In genomic region chr15:57625703-57626448, GRCh38 we compare ENCODE assay signal across 29 cellular contexts. TPM values are rescaled to one million over a fixed set of nuclear protein-coding genes. Genes with fewer than 3 reads are reported as not detected.
"Had no signal": no experiment of that assay in that cellular context is flagged by ENCODE, and none has a peak within 500 bp of the region (broad histone marks: within the 10 kb centered on the region; RNA-seq: fewer than 3 reads in every experiment).

No MANE protein-coding gene starts in this region.

- ATAC-seq: activated naive CD4-positive, alpha-beta T cell treated with anti-CD3 and anti-CD28 coated beads, Interleukin-2, amount 50 U/mL, for 72 hours; activated naive CD8-positive, alpha-beta T cell treated with anti-CD3 and anti-CD28 coated beads, Interleukin-2, amount 50 U/mL, for 24 hours; activated T-cell treated with anti-CD3 and anti-CD28 coated beads, Interleukin-2, amount 50 U/mL, for 4 hours; body of pancreas; K562; Panc1 had no signal

- H3K27ac ChIP-seq: ascending aorta, RWPE1, VCaP had no signal

- H3K27me3 Mint-ChIP-seq: activated CD4-positive, alpha-beta memory T cell treated with anti-CD3 and anti-CD28 coated beads for 36 hours had no signal

- H3K9me3 ChIP-seq: ascending aorta, body of pancreas had no signal

- H3K4me3 ChIP-seq: ascending aorta, body of pancreas, K562 had no signal

- H3K4me3 Mint-ChIP-seq: activated CD4-positive, alpha-beta memory T cell treated with anti-CD3 and anti-CD28 coated beads for 36 hours; activated CD4-positive, alpha-beta T cell treated with anti-CD3 and anti-CD28 coated beads, Interleukin-2, amount 10 ng/mL, durations not matched to agents 7 days and 5 days; activated naive CD8-positive, alpha-beta T cell treated with anti-CD3 and anti-CD28 coated beads, Interleukin-2, amount 50 U/mL, for 24 hours; activated T-cell treated with anti-CD3 and anti-CD28 coated beads, Interleukin-2, amount 50 U/mL, for 4 hours had no signal

- H3K27ac Mint-ChIP-seq: activated CD4-positive, alpha-beta memory T cell treated with anti-CD3 and anti-CD28 coated beads for 36 hours; activated CD4-positive, alpha-beta T cell treated with anti-CD3 and anti-CD28 coated beads, Interleukin-2, amount 10 ng/mL, durations not matched to agents 7 days and 5 days; activated naive CD4-positive, alpha-beta T cell treated with anti-CD3 and anti-CD28 coated beads, Interleukin-2, amount 50 U/mL, for 72 hours; activated naive CD8-positive, alpha-beta T cell treated with anti-CD3 and anti-CD28 coated beads, Interleukin-2, amount 50 U/mL, for 24 hours had no signal

- H3K4me1 Mint-ChIP-seq: activated CD4-positive, alpha-beta T cell treated with anti-CD3 and anti-CD28 coated beads, Interleukin-2, amount 10 ng/mL, durations not matched to agents 7 days and 5 days; activated naive CD8-positive, alpha-beta T cell treated with anti-CD3 and anti-CD28 coated beads, Interleukin-2, amount 50 U/mL, for 24 hours had no signal

- H3K36me3 ChIP-seq: ascending aorta had no signal

- H3K27me3 ChIP-seq: ascending aorta, body of pancreas had no signal

- DNase-seq: activated CD4-positive, alpha-beta memory T cell treated with anti-CD3 and anti-CD28 coated beads for 36 hours; activated CD4-positive, alpha-beta T cell treated with anti-CD3 and anti-CD28 coated beads, Interleukin-2, amount 10 ng/mL, durations not matched to agents 7 days and 5 days; activated CD4-positive, CD25-positive, alpha-beta regulatory T cell; activated CD8-positive, alpha-beta memory T cell treated with anti-CD3 and anti-CD28 coated beads for 24 hours; activated effector memory CD4-positive, alpha-beta T cell treated with anti-CD3 and anti-CD28 coated beads, Interleukin-2, amount 50 U/mL, for 16 hours; activated naive CD4-positive, alpha-beta T cell treated with Interleukin-2 at 50 U/mL for 16 hours; activated naive CD8-positive, alpha-beta T cell treated with anti-CD3 and anti-CD28 coated beads, Interleukin-2, amount 50 U/mL, for 24 hours; activated T-cell treated with anti-CD3 and anti-CD28 coated beads, Interleukin-2, amount 50 U/mL, for 4 hours; amniotic stem cell; body of pancreas; Karpas-422; NCI-H1105 treated with DMSO at 0.1 percent for 48 hours; NCI-H1930; NCI-H2171; NCI-H2227 treated with DMSO at 0.1 percent for 48 hours; NCI-H510A; NCI-H526 treated with DMSO at 0.1 percent for 48 hours; NCI-H82; NK-92 treated with Interleukin-12 subunit alpha and Interleukin-12 subunit beta, amount 100 ng/mL, for 24 hours; OCI-M1; SHP77 treated with DMSO at 0.1 percent for 48 hours; T-helper 2 cell; T1000 had no signal

- H3K36me3 Mint-ChIP-seq: activated CD4-positive, alpha-beta memory T cell treated with anti-CD3 and anti-CD28 coated beads for 36 hours; activated naive CD4-positive, alpha-beta T cell treated with anti-CD3 and anti-CD28 coated beads, Interleukin-2, amount 50 U/mL, for 72 hours had no signal

RNA-seq across cellular contexts. Expression of gene MYZAP, which starts 34.2 kb away (rescaled TPM):
- total RNA-seq: activated CD4-positive, alpha-beta T cell treated with anti-CD3 and anti-CD28 coated beads, Interleukin-2, amount 10 ng/mL, durations not matched to agents 7 days and 5 days; K562 had no signal
